10 cellular contexts compared by ENCODE assay signal in genomic region chr17:58415371-58416055, GRCh38. TPM values are rescaled to one million over a fixed set of nuclear protein-coding genes. Genes with fewer than 3 reads are reported as not detected.
DNase-seq lines count a peak whose midpoint lies in the region; ATAC-seq and TF ChIP-seq lines count a peak whose summit lies in the region.
"Had no signal": no experiment of that assay in that cellular context is flagged by ENCODE, and none has a peak within 500 bp of the region (broad histone marks: within the 10 kb centered on the region; RNA-seq: fewer than 3 reads in every experiment).

No MANE protein-coding gene starts in this region.

- peaks cover 20% of the 10 kb centered on the region for H3K4me1 Mint-ChIP-seq in stimulated activated memory B cell treated with anti-CD40 and anti-IgM and Interleukin-4, amounts not matched to agents 10 μg/mL and 1 μg/mL and 100 μg/mL, for 72 hours
- H3K4me1 Mint-ChIP-seq in activated naive CD4-positive, alpha-beta T cell treated with anti-CD3 and anti-CD28 coated beads for 36 hours (ENCODE audit: low read depth) = peaks cover 20% of the 10 kb centered on the region

- no peak; the same call in 1 of the 2 replicates for TF ChIP-seq CTCF in VCaP (conservative IDR thresholded peaks at IDR 0.05)

- H3K4me3 ChIP-seq in iPS-18c (ENCODE audit: insufficient read depth, low read depth, low read length) = peak overlapping the region; percentile 9; the same call in 1 of the 2 replicates
- H3K4me3 ChIP-seq: GM23248, SJSA1 had no signal

- ATAC-seq in stimulated activated memory B cell treated with anti-CD40 and anti-IgM and Interleukin-4, amounts not matched to agents 10 μg/mL and 1 μg/mL and 100 μg/mL, for 72 hours = no peak

- no peak overlapping the region for H3K4me3 Mint-ChIP-seq in stimulated activated memory B cell treated with anti-CD40 and anti-IgM and Interleukin-4, amounts not matched to agents 10 μg/mL and 1 μg/mL and 100 μg/mL, for 72 hours
- no peak overlapping the region for H3K4me3 Mint-ChIP-seq in activated naive CD4-positive, alpha-beta T cell treated with anti-CD3 and anti-CD28 coated beads for 36 hours

- CTCF ChIA-PET in activated naive CD4-positive, alpha-beta T cell treated with anti-CD3 and anti-CD28 coated beads for 36 hours (lab: Charles Lee) = interaction anchor here (3.4 to 5.8 kb wide), 2 partner anchors 71 to 98 kb away, joined by 26 to 70 read pairs; no protein-coding TSS in a partner anchor

- H3K36me3 Mint-ChIP-seq in stimulated activated memory B cell treated with anti-CD40 and anti-IgM and Interleukin-4, amounts not matched to agents 10 μg/mL and 1 μg/mL and 100 μg/mL, for 72 hours = no peaks in the 10 kb centered on the region
- no peaks in the 10 kb centered on the region for H3K36me3 Mint-ChIP-seq in activated naive CD4-positive, alpha-beta T cell treated with anti-CD3 and anti-CD28 coated beads for 36 hours (ENCODE audit: low read depth)

- no peaks in the 10 kb centered on the region for H3K9me3 ChIP-seq in iPS-18c (ENCODE audit: control insufficient read depth, insufficient read depth, low read length)
- H3K9me3 ChIP-seq: SJSA1 had no signal

- no peaks in the 10 kb centered on the region for H3K9me3 Mint-ChIP-seq in stimulated activated memory B cell treated with anti-CD40 and anti-IgM and Interleukin-4, amounts not matched to agents 10 μg/mL and 1 μg/mL and 100 μg/mL, for 72 hours
- no peaks in the 10 kb centered on the region for H3K9me3 Mint-ChIP-seq in activated naive CD4-positive, alpha-beta T cell treated with anti-CD3 and anti-CD28 coated beads for 36 hours

- H3K27ac Mint-ChIP-seq in stimulated activated memory B cell treated with anti-CD40 and anti-IgM and Interleukin-4, amounts not matched to agents 10 μg/mL and 1 μg/mL and 100 μg/mL, for 72 hours = peak overlapping the region; percentile 62
- H3K27ac Mint-ChIP-seq in activated naive CD4-positive, alpha-beta T cell treated with anti-CD3 and anti-CD28 coated beads for 36 hours = no peak overlapping the region

- H3K27ac ChIP-seq in VCaP = peak overlapping the region; percentile 92
- H3K27ac ChIP-seq: GM23248, SJSA1 had no signal

- no peaks in the 10 kb centered on the region for H3K27me3 Mint-ChIP-seq in stimulated activated memory B cell treated with anti-CD40 and anti-IgM and Interleukin-4, amounts not matched to agents 10 μg/mL and 1 μg/mL and 100 μg/mL, for 72 hours
- no peaks in the 10 kb centered on the region for H3K27me3 Mint-ChIP-seq in activated naive CD4-positive, alpha-beta T cell treated with anti-CD3 and anti-CD28 coated beads for 36 hours (ENCODE audit: low read depth)

- DNase-seq in HT-29 (ENCODE audit: low spot score) (peak; percentile 80), NCI-H1048 (lab: John Stamatoyannopoulos, UW) (no peak), kidney glomerular epithelial cell (lab: John Stamatoyannopoulos, UW) (no peak)
- DNase-seq in activated naive CD4-positive, alpha-beta T cell treated with anti-CD3 and anti-CD28 coated beads for 36 hours = no peak
- DNase-seq: activated gamma-delta T cell, GM23248 had no signal

- intact Hi-C loops in activated naive CD4-positive, alpha-beta T cell treated with anti-CD3 and anti-CD28 coated beads for 36 hours (cut with micrococcal nuclease) = loop anchor here (2.0 to 5.0 kb wide), 3 partner anchors 71 to 167 kb away; partner anchors contain the start of gene HSF5

RNA-seq across cellular contexts. Expression of gene RNF43, which starts 1.8 kb away (rescaled TPM):
- total RNA-seq in HT-29 (2014; rRNA removed; shearing (Covaris generic)) = 113 and 136 TPM in 2 replicates
- total RNA-seq in activated naive CD4-positive, alpha-beta T cell treated with anti-CD3 and anti-CD28 coated beads for 36 hours = under 1 TPM; 0.38 to 0.91 TPM

Comparison
In these comparisons a context has a peak if more than half of its experiments do, and no peak if none do; other contexts are left out.
1. RNA of gene RNF43, which starts 1.8 kb away (total RNA-seq): 113 to 136 TPM in HT-29; 0.38 to 0.91 TPM in activated naive CD4-positive, alpha-beta T cell treated with anti-CD3 and anti-CD28 coated beads for 36 hours; every median in the first group is over 10 times any median in the second.